ENCODE assay signal across 8 cellular contexts in genomic region chr11:124762077-124762623, GRCh38. TPM values are rescaled to one million over a fixed set of nuclear protein-coding genes. Genes with fewer than 3 reads are reported as not detected.
A peak's percentile ranks its signal among the peaks of the same experiment; 100 is the strongest.
DNase-seq lines count a peak whose midpoint lies in the region; ATAC-seq and TF ChIP-seq lines count a peak whose summit lies in the region.

Gene ESAM, minus strand, starts transcription at chr11:124762290. Its CDS starts 136 bp downstream, at chr11:124762154.

- H3K4me3 ChIP-seq in cardiac muscle cell, result peak within 1 kb of the TSS; percentile 12

- no peak within 1 kb of the TSS for H3K27ac ChIP-seq in cardiac muscle cell

- no peaks in the 10 kb centered on the region for H3K9me3 ChIP-seq in cardiac muscle cell (ENCODE audit: low read depth)

- peaks cover 19% of the 10 kb centered on the region for H3K4me1 ChIP-seq in cardiac muscle cell (ENCODE audit: low read depth)

- ATAC-seq in GM18517 (IDR thresholded peaks at IDR 0.05; ENCODE audit: unreplicated experiment) (peak; percentile 29), HG02642 (IDR thresholded peaks at IDR 0.05; ENCODE audit: poor library complexity, unreplicated experiment) (peak; percentile 67)

- peaks cover 3% of the 10 kb centered on the region for H3K36me3 ChIP-seq in cardiac muscle cell

- peak; percentile 36 to 65 for DNase-seq in NOMO-1 (lab: John Stamatoyannopoulos, UW; ENCODE audit: unreplicated experiment in 2 of 2)
- peak; percentile 65 for DNase-seq in activated gamma-delta T cell treated with Interleukin-2 at 50 U/mL for 16 hours
- DNase-seq in cardiac muscle cell (ENCODE audit: low read depth in 1 of 2, low spot score in 1 of 2), result peak in 1 of 2 donors; percentile 42
- peak; percentile 38 for DNase-seq in retina
- DNase-seq in NCI-H187 treated with DMSO at 0.1 percent for 48 hours (lab: John Stamatoyannopoulos, UW), result no peak
- DNase-seq in kidney glomerular epithelial cell (lab: John Stamatoyannopoulos, UW), result no peak

- TF ChIP-seq CTCF in cardiac muscle cell (IDR thresholded peaks at IDR 0.05; ENCODE audit: low read depth, low read length), result no peak

- peaks cover 59% of the 10 kb centered on the region for H3K27me3 ChIP-seq in cardiac muscle cell

RNA-seq across cellular contexts. Expression of gene ESAM, which starts in this region (rescaled TPM):
- total RNA-seq in cardiac muscle cell, result 1.5 and 1.8 TPM in 2 replicates
- polyA plus RNA-seq in cardiac muscle cell, result 3.3 and 4.9 TPM in 2 replicates

Comparison
In these comparisons a context has a peak if more than half of its experiments do, and no peak if none do; other contexts are left out.
1. DNase-seq: peak in NOMO-1 (2 of 2), activated gamma-delta T cell treated with Interleukin-2 at 50 U/mL for 16 hours (single experiment) and retina (single experiment); none in NCI-H187 treated with DMSO at 0.1 percent for 48 hours (single experiment) and kidney glomerular epithelial cell (single experiment).